ENCODE assay signal across 29 cellular contexts in the genomic region with DNA sequence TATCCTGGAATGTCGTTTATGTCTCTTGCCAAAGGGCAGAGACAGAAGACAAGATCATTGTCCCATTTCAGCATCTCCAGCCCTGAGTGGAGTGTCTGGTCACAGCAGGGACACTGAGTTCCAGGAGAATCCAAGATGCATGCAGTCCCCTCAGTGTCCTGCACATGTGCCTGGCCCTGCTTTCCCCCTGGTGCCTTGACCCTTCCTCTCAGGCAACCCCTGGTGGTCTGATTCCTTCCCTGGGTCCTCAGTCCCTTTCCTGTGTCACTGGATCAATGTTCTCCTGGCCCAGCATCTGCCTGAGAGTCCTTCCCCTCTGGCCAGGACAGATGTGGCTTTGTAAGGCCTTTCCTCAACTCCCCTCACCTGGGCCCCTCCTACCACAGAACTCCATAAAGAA. TPM values are rescaled to one million over a fixed set of nuclear protein-coding genes. Genes with fewer than 3 reads are reported as not detected.
"Had no signal": no experiment of that assay in that cellular context is flagged by ENCODE, and none has a peak within 500 bp of the region (broad histone marks: within the 10 kb centered on the region; RNA-seq: fewer than 3 reads in every experiment).

No MANE protein-coding gene starts in this region.

- ATAC-seq: activated CD4-positive, alpha-beta T cell treated with anti-CD3 and anti-CD28 coated beads for 36 hours; activated CD8-positive, alpha-beta T cell treated with anti-CD3 and anti-CD28 coated beads, Interleukin-2, amount 10 ng/mL, durations not matched to agents 7 days and 5 days; activated naive CD8-positive, alpha-beta T cell treated with anti-CD3 and anti-CD28 coated beads, Interleukin-2, amount 50 U/mL, for 24 hours; activated T-cell treated with anti-CD3 and anti-CD28 coated beads, Interleukin-2, amount 50 U/mL, for 4 hours; activated T-helper 17 cell treated with anti-CD3 and anti-CD28 coated beads, Interleukin-2, amount 50 U/mL, for 72 hours; body of pancreas; foreskin keratinocyte; gastrocnemius medialis; heart left ventricle had no signal

- H3K4me1 ChIP-seq: adrenal gland, body of pancreas, colonic mucosa, foreskin keratinocyte, gastrocnemius medialis, heart left ventricle had no signal

- H3K4me3 Mint-ChIP-seq: activated CD4-positive, alpha-beta memory T cell treated with anti-CD3 and anti-CD28 coated beads for 36 hours; activated CD4-positive, alpha-beta T cell treated with anti-CD3 and anti-CD28 coated beads for 36 hours; activated CD4-positive, alpha-beta T cell treated with anti-CD3 and anti-CD28 coated beads, Interleukin-2, amount 10 ng/mL, durations not matched to agents 24 days and 14 days; activated CD8-positive, alpha-beta T cell treated with anti-CD3 and anti-CD28 coated beads, Interleukin-2, amount 10 ng/mL, durations not matched to agents 7 days and 5 days; activated naive CD8-positive, alpha-beta T cell treated with anti-CD3 and anti-CD28 coated beads for 36 hours; activated naive CD8-positive, alpha-beta T cell treated with anti-CD3 and anti-CD28 coated beads, Interleukin-2, amount 50 U/mL, for 24 hours; activated T-cell treated with anti-CD3 and anti-CD28 coated beads, Interleukin-2, amount 50 U/mL, for 4 hours; activated T-helper 17 cell treated with anti-CD3 and anti-CD28 coated beads, Interleukin-2, amount 50 U/mL, for 72 hours had no signal

- DNase-seq: activated CD4-positive, alpha-beta memory T cell treated with anti-CD3 and anti-CD28 coated beads for 36 hours; activated CD4-positive, alpha-beta T cell treated with anti-CD3 and anti-CD28 coated beads for 36 hours; activated CD4-positive, alpha-beta T cell treated with anti-CD3 and anti-CD28 coated beads, Interleukin-2, amount 10 ng/mL, durations not matched to agents 24 days and 14 days; activated CD4-positive, CD25-positive, alpha-beta regulatory T cell; activated CD4-positive, CD25-positive, alpha-beta regulatory T cell treated with anti-CD3 and anti-CD28 coated beads, Interleukin-2, amount 50 U/mL, for 72 hours; activated CD8-positive, alpha-beta T cell treated with anti-CD3 and anti-CD28 coated beads, Interleukin-2, amount 10 ng/mL, durations not matched to agents 7 days and 5 days; activated effector memory CD4-positive, alpha-beta T cell treated with Interleukin-2 at 50 U/mL for 16 hours; activated gamma-delta T cell treated with Interleukin-2 at 50 U/mL for 16 hours; activated naive CD4-positive, alpha-beta T cell treated with anti-CD3 and anti-CD28 coated beads, Interleukin-2, amount 50 U/mL, for 16 hours; activated naive CD8-positive, alpha-beta T cell treated with anti-CD3 and anti-CD28 coated beads for 36 hours; activated naive CD8-positive, alpha-beta T cell treated with anti-CD3 and anti-CD28 coated beads, Interleukin-2, amount 50 U/mL, for 24 hours; activated T-cell treated with anti-CD3 and anti-CD28 coated beads, Interleukin-2, amount 50 U/mL, for 4 hours; adrenal gland; amygdala; aorta; body of pancreas; central memory CD4-positive, alpha-beta T cell; cerebellar nuclear complex; colonic mucosa; effector CD8-positive, alpha-beta T cell; foreskin keratinocyte; gastrocnemius medialis; glutamatergic neuron; heart left ventricle; T-helper 1 cell; T-helper 2 cell had no signal

- H3K27me3 ChIP-seq: adrenal gland, body of pancreas, colonic mucosa, foreskin keratinocyte, gastrocnemius medialis, heart left ventricle had no signal

- H3K27me3 Mint-ChIP-seq: activated CD4-positive, alpha-beta memory T cell treated with anti-CD3 and anti-CD28 coated beads for 36 hours; activated CD4-positive, alpha-beta T cell treated with anti-CD3 and anti-CD28 coated beads for 36 hours; activated CD4-positive, alpha-beta T cell treated with anti-CD3 and anti-CD28 coated beads, Interleukin-2, amount 10 ng/mL, durations not matched to agents 24 days and 14 days; activated naive CD8-positive, alpha-beta T cell treated with anti-CD3 and anti-CD28 coated beads for 36 hours; activated naive CD8-positive, alpha-beta T cell treated with anti-CD3 and anti-CD28 coated beads, Interleukin-2, amount 50 U/mL, for 24 hours; activated T-helper 17 cell treated with anti-CD3 and anti-CD28 coated beads, Interleukin-2, amount 50 U/mL, for 72 hours had no signal

- H3K4me3 ChIP-seq: adrenal gland, body of pancreas, colonic mucosa, gastrocnemius medialis, heart left ventricle had no signal

- H3K9me3 ChIP-seq: adrenal gland, colonic mucosa, gastrocnemius medialis had no signal

- H3K27ac ChIP-seq: adrenal gland, body of pancreas, colonic mucosa, foreskin keratinocyte, gastrocnemius medialis, heart left ventricle had no signal

- H3K4me1 Mint-ChIP-seq: activated CD4-positive, alpha-beta T cell treated with anti-CD3 and anti-CD28 coated beads for 36 hours; activated naive CD8-positive, alpha-beta T cell treated with anti-CD3 and anti-CD28 coated beads for 36 hours; activated naive CD8-positive, alpha-beta T cell treated with anti-CD3 and anti-CD28 coated beads, Interleukin-2, amount 50 U/mL, for 24 hours had no signal

- H3K36me3 ChIP-seq: adrenal gland, colonic mucosa, gastrocnemius medialis had no signal

- H3K27ac Mint-ChIP-seq: activated CD4-positive, alpha-beta memory T cell treated with anti-CD3 and anti-CD28 coated beads for 36 hours; activated CD4-positive, alpha-beta T cell treated with anti-CD3 and anti-CD28 coated beads for 36 hours; activated CD4-positive, alpha-beta T cell treated with anti-CD3 and anti-CD28 coated beads, Interleukin-2, amount 10 ng/mL, durations not matched to agents 24 days and 14 days; activated CD8-positive, alpha-beta T cell treated with anti-CD3 and anti-CD28 coated beads, Interleukin-2, amount 10 ng/mL, durations not matched to agents 7 days and 5 days; activated naive CD8-positive, alpha-beta T cell treated with anti-CD3 and anti-CD28 coated beads for 36 hours; activated naive CD8-positive, alpha-beta T cell treated with anti-CD3 and anti-CD28 coated beads, Interleukin-2, amount 50 U/mL, for 24 hours; activated T-helper 17 cell treated with anti-CD3 and anti-CD28 coated beads, Interleukin-2, amount 50 U/mL, for 72 hours had no signal

RNA-seq across cellular contexts. Expression of a gene that starts 9.0 kb away (rescaled TPM):
- total RNA-seq: epithelial cell of proximal tubule, foreskin keratinocyte had no signal
- polyA plus RNA-seq: foreskin keratinocyte had no signal

RNA-seq across cellular contexts. Expression of a gene that starts 41.9 kb away (rescaled TPM):
- total RNA-seq: activated CD4-positive, alpha-beta memory T cell treated with anti-CD3 and anti-CD28 coated beads for 36 hours; activated CD4-positive, alpha-beta T cell treated with anti-CD3 and anti-CD28 coated beads for 36 hours; activated CD4-positive, alpha-beta T cell treated with anti-CD3 and anti-CD28 coated beads, Interleukin-2, amount 10 ng/mL, durations not matched to agents 24 days and 14 days; activated CD8-positive, alpha-beta T cell treated with anti-CD3 and anti-CD28 coated beads, Interleukin-2, amount 10 ng/mL, durations not matched to agents 7 days and 5 days; activated naive CD8-positive, alpha-beta T cell treated with anti-CD3 and anti-CD28 coated beads for 36 hours; activated T-cell treated with anti-CD3 and anti-CD28 coated beads, Interleukin-2, amount 50 U/mL, for 4 hours; activated T-helper 17 cell treated with anti-CD3 and anti-CD28 coated beads, Interleukin-2, amount 50 U/mL, for 72 hours; colonic mucosa; dermis microvascular lymphatic vessel endothelial cell; epithelial cell of proximal tubule; foreskin keratinocyte had no signal
- polyA plus RNA-seq: foreskin keratinocyte had no signal
